In the genomic region with DNA sequence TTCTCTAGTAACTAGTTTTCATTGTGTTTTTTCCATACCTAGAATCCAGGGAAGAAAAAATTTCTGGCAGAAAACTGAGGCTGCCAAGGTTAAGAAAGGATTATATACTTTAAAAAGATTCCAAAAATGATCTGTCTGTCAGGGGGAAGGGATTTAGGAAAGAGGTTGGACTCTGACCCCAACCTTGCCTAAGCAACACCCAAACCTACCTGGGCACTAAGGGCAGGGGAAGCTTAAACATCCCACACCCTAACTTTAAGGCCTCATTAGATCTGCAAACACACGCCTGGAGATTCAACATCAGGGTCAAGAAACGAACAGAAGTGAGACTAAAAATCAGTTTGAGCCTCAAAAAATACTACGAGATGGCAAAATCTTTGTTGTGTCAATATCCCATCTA, we compare ENCODE assay signal across 23 cellular contexts. TPM values are rescaled to one million over a fixed set of nuclear protein-coding genes. Genes with fewer than 3 reads are reported as not detected.
"Had no signal": no experiment of that assay in that cellular context is flagged by ENCODE, and none has a peak within 500 bp of the region (broad histone marks: within the 10 kb centered on the region; RNA-seq: fewer than 3 reads in every experiment).

No MANE protein-coding gene starts in this region.

- H3K27ac Mint-ChIP-seq: activated CD4-positive, alpha-beta memory T cell treated with anti-CD3 and anti-CD28 coated beads for 36 hours; activated naive CD8-positive, alpha-beta T cell treated with anti-CD3 and anti-CD28 coated beads, Interleukin-2, amount 10 ng/mL, durations not matched to agents 7 days and 5 days; activated T-helper 1 cell treated with anti-CD3 and anti-CD28 coated beads, Interleukin-12 subunit alpha, Interleukin-12 subunit beta, Interleukin-2, Interleukin-4 antibody, amounts not matched to agents 30 ng/mL and 10 ng/mL and 1 ng/mL, durations not matched to agents 14 hours and 24 hours and 36 hours; natural killer cell treated with Interleukin-12 subunit alpha and Interleukin-12 subunit beta and Interleukin-15 and Interleukin-18, amount 100 ng/mL, for 72 hours had no signal

- H3K27me3 Mint-ChIP-seq: activated CD4-positive, alpha-beta memory T cell treated with anti-CD3 and anti-CD28 coated beads for 36 hours; activated naive CD8-positive, alpha-beta T cell treated with anti-CD3 and anti-CD28 coated beads, Interleukin-2, amount 10 ng/mL, durations not matched to agents 7 days and 5 days; natural killer cell treated with Interleukin-12 subunit alpha and Interleukin-12 subunit beta and Interleukin-15 and Interleukin-18, amount 100 ng/mL, for 72 hours; stimulated activated naive CD8-positive, alpha-beta T cell treated with anti-CD3 and anti-CD28 coated beads, Interleukin-15, Interleukin-2, amounts not matched to agents 100 ng/mL and 50 ng/mL, for 24 hours had no signal

- DNase-seq: activated CD4-positive, alpha-beta memory T cell treated with anti-CD3 and anti-CD28 coated beads for 36 hours; activated CD4-positive, CD25-positive, alpha-beta regulatory T cell treated with anti-CD3 and anti-CD28 coated beads, Interleukin-2, amount 50 U/mL, for 72 hours; activated naive CD8-positive, alpha-beta T cell treated with anti-CD3 and anti-CD28 coated beads, Interleukin-2, amount 10 ng/mL, durations not matched to agents 7 days and 5 days; activated T-cell treated with anti-CD3 and anti-CD28 coated beads for 4 hours; amygdala; foreskin keratinocyte; glutamatergic neuron; left ventricle myocardium superior; mesenchymal stem cell; stimulated activated CD4-positive, alpha-beta T cell treated with anti-CD3 and anti-CD28 coated beads, Interleukin-15, amount 100 ng/mL, for 24 hours; stimulated activated CD4-positive, alpha-beta T cell treated with anti-CD3 and anti-CD28 coated beads, Interleukin-2, amount 100 ng/mL, for 48 hours; SW 1271; T-helper 2 cell had no signal

- H3K4me3 ChIP-seq: cardiac muscle cell, tibial nerve had no signal

- ATAC-seq: foreskin keratinocyte; left ventricle myocardium superior; natural killer cell treated with Interleukin-12 subunit alpha and Interleukin-12 subunit beta and Interleukin-15 and Interleukin-18, amount 100 ng/mL, for 72 hours had no signal

- H3K4me3 Mint-ChIP-seq: activated CD4-positive, alpha-beta memory T cell treated with anti-CD3 and anti-CD28 coated beads for 36 hours; activated naive CD8-positive, alpha-beta T cell treated with anti-CD3 and anti-CD28 coated beads, Interleukin-2, amount 10 ng/mL, durations not matched to agents 7 days and 5 days; activated T-helper 1 cell treated with anti-CD3 and anti-CD28 coated beads, Interleukin-12 subunit alpha, Interleukin-12 subunit beta, Interleukin-2, Interleukin-4 antibody, amounts not matched to agents 30 ng/mL and 10 ng/mL and 1 ng/mL, durations not matched to agents 14 hours and 24 hours and 36 hours; natural killer cell treated with Interleukin-12 subunit alpha and Interleukin-12 subunit beta and Interleukin-15 and Interleukin-18, amount 100 ng/mL, for 72 hours; stimulated activated naive CD8-positive, alpha-beta T cell treated with anti-CD3 and anti-CD28 coated beads, Interleukin-15, Interleukin-2, amounts not matched to agents 100 ng/mL and 50 ng/mL, for 24 hours had no signal

- H3K9me3 Mint-ChIP-seq: activated CD4-positive, alpha-beta memory T cell treated with anti-CD3 and anti-CD28 coated beads for 36 hours; activated naive CD8-positive, alpha-beta T cell treated with anti-CD3 and anti-CD28 coated beads, Interleukin-2, amount 10 ng/mL, durations not matched to agents 7 days and 5 days; activated T-helper 1 cell treated with anti-CD3 and anti-CD28 coated beads, Interleukin-12 subunit alpha, Interleukin-12 subunit beta, Interleukin-2, Interleukin-4 antibody, amounts not matched to agents 30 ng/mL and 10 ng/mL and 1 ng/mL, durations not matched to agents 14 hours and 24 hours and 36 hours; natural killer cell treated with Interleukin-12 subunit alpha and Interleukin-12 subunit beta and Interleukin-15 and Interleukin-18, amount 100 ng/mL, for 72 hours; stimulated activated naive CD8-positive, alpha-beta T cell treated with anti-CD3 and anti-CD28 coated beads, Interleukin-15, Interleukin-2, amounts not matched to agents 100 ng/mL and 50 ng/mL, for 24 hours had no signal

- H3K36me3 Mint-ChIP-seq: natural killer cell treated with Interleukin-12 subunit alpha and Interleukin-12 subunit beta and Interleukin-15 and Interleukin-18, amount 100 ng/mL, for 72 hours had no signal

- H3K4me1 ChIP-seq: foreskin keratinocyte had no signal

- H3K9me3 ChIP-seq: tibial nerve had no signal

- H3K36me3 ChIP-seq: cardiac muscle cell, tibial nerve had no signal

- H3K27ac ChIP-seq: cardiac muscle cell, epithelial cell of prostate, foreskin keratinocyte, tibial nerve, VCaP had no signal

- H3K27me3 ChIP-seq: cardiac muscle cell, foreskin keratinocyte, tibial nerve had no signal

RNA-seq across cellular contexts. Expression of a gene that starts 22.0 kb away (rescaled TPM):
- total RNA-seq: kidney epithelial cell, omental fat pad, skeletal muscle tissue, tibial nerve had no signal
